ENCODE assay signal across 8 cellular contexts in genomic region chr7:5634107-5634950, GRCh38. TPM values are rescaled to one million over a fixed set of nuclear protein-coding genes. Genes with fewer than 3 reads are reported as not detected.
DNase-seq lines count a peak whose midpoint lies in the region; ATAC-seq lines count a peak whose summit lies in the region.

No MANE protein-coding gene starts in this region.

- H3K27me3 ChIP-seq in duodenal mucosa (ENCODE audit: control insufficient read depth in 1 of 2, insufficient read depth in 2 of 2, low read length in 2 of 2), result no peaks in the 10 kb centered on the region
- H3K27me3 ChIP-seq in aorta (ENCODE audit: control insufficient read depth in 1 of 2, insufficient read depth in 2 of 2, low read length in 1 of 2), result no peaks in the 10 kb centered on the region

- no peak for DNase-seq in stimulated activated naive CD8-positive, alpha-beta T cell treated with anti-CD3 and anti-CD28 coated beads, Interleukin-15, amount 100 ng/mL, for 72 hours
- no peak for DNase-seq in stimulated activated naive CD8-positive, alpha-beta T cell treated with anti-CD3 and anti-CD28 coated beads, Interleukin-15, Interleukin-2, amounts not matched to agents 100 U/mL and 50 U/mL, for 24 hours
- peak; percentile 16 for DNase-seq in middle frontal gyrus (ENCODE audit: extremely low spot score, low spot score)
- DNase-seq in aorta, result peak; percentile 82 to 87
- DNase-seq in cerebellar nuclear complex (lab: John Stamatoyannopoulos, UW), result no peak
- no peak for DNase-seq in activated gamma-delta T cell treated with Interleukin-2 at 50 U/mL for 16 hours

- H3K27me3 Mint-ChIP-seq in stimulated activated naive CD8-positive, alpha-beta T cell treated with anti-CD3 and anti-CD28 coated beads, Interleukin-15, amount 100 ng/mL, for 72 hours, result no peaks in the 10 kb centered on the region

- H3K27ac ChIP-seq in duodenal mucosa (ENCODE audit: low read depth, low read length) (peak overlapping the region; percentile 39), aorta (ENCODE audit: low read depth in 1 of 2, low read length in 2 of 2) (peak overlapping the region in 1 of 2 donors; percentile 55)

- H3K4me3 ChIP-seq in duodenal mucosa (ENCODE audit: low read depth in 1 of 2, low read length in 2 of 2) (no peak overlapping the region), aorta (ENCODE audit: low read length in 2 of 2) (no peak overlapping the region)

- intact Hi-C loops in aorta (cut with DNase I), result loop anchor here in 1 of 2 donors (5.0 kb wide), 1 partner anchor 37 kb away; no protein-coding TSS in a partner anchor

- peaks cover 77% of the 10 kb centered on the region for H3K4me1 Mint-ChIP-seq in stimulated activated naive CD8-positive, alpha-beta T cell treated with anti-CD3 and anti-CD28 coated beads, Interleukin-15, amount 100 ng/mL, for 72 hours

- peak overlapping the region in 1 of 2 donors; percentile 8 for H3K9ac ChIP-seq in duodenal mucosa (ENCODE audit: low read depth in 1 of 2, low read length in 2 of 2)

- H3K9me3 ChIP-seq in duodenal mucosa (ENCODE audit: control insufficient read depth in 1 of 2, low read length in 2 of 2) (no peaks in the 10 kb centered on the region), aorta (ENCODE audit: control insufficient read depth, low read length) (no peaks in the 10 kb centered on the region)

- peak overlapping the region; percentile 13 to 50 for H3K27ac Mint-ChIP-seq in stimulated activated naive CD8-positive, alpha-beta T cell treated with anti-CD3 and anti-CD28 coated beads, Interleukin-15, amount 100 ng/mL, for 72 hours

- peaks cover 16 to 18% of the 10 kb centered on the region in 2 donors for H3K4me1 ChIP-seq in duodenal mucosa (ENCODE audit: control insufficient read depth in 1 of 2, insufficient read depth in 2 of 2, low read length in 2 of 2)
- H3K4me1 ChIP-seq in aorta (ENCODE audit: control insufficient read depth in 1 of 2, insufficient read depth in 2 of 2, low read length in 2 of 2), result no peaks in the 10 kb centered on the region

- 15 to 17% methylated on average over 12 of the region's 12 CpGs for WGBS in aorta, 2 donors

- no peaks in the 10 kb centered on the region for H3K9me3 Mint-ChIP-seq in stimulated activated naive CD8-positive, alpha-beta T cell treated with anti-CD3 and anti-CD28 coated beads, Interleukin-15, amount 100 ng/mL, for 72 hours

- peaks cover 10 to 29% of the 10 kb centered on the region in 2 donors for H3K36me3 ChIP-seq in duodenal mucosa (ENCODE audit: control insufficient read depth in 1 of 2, insufficient read depth in 2 of 2, low read length in 2 of 2)
- H3K36me3 ChIP-seq in aorta (ENCODE audit: control insufficient read depth in 1 of 2, insufficient read depth in 2 of 2, low read length in 1 of 2), result no peaks in the 10 kb centered on the region

- ATAC-seq in stimulated activated naive CD8-positive, alpha-beta T cell treated with anti-CD3 and anti-CD28 coated beads, Interleukin-15, amount 100 ng/mL, for 72 hours, result no peak
- no peak for ATAC-seq in stimulated activated naive CD8-positive, alpha-beta T cell treated with anti-CD3 and anti-CD28 coated beads, Interleukin-15, Interleukin-2, amounts not matched to agents 100 U/mL and 50 U/mL, for 24 hours
- ATAC-seq in aorta (ENCODE audit: low FRiP score), result peak; percentile 82
- ATAC-seq in GM21360 (IDR thresholded peaks at IDR 0.05; ENCODE audit: unreplicated experiment), result no peak

- no peak overlapping the region for H3K4me3 Mint-ChIP-seq in stimulated activated naive CD8-positive, alpha-beta T cell treated with anti-CD3 and anti-CD28 coated beads, Interleukin-15, amount 100 ng/mL, for 72 hours

RNA-seq across cellular contexts. Expression of gene FSCN1, which starts 41.7 kb away (rescaled TPM):
- 10 to 100 TPM; 35.1 to 59.4 TPM for total RNA-seq in aorta
- 10 to 100 TPM in 1 of 2 donors, 1 to 10 TPM in 1; 9.0 to 16.7 TPM for polyA plus RNA-seq in aorta

Comparison
In these comparisons a context has a peak if more than half of its experiments do, and no peak if none do; other contexts are left out.
1. DNase-seq: peak in middle frontal gyrus (single experiment) and aorta (2 of 2); none in stimulated activated naive CD8-positive, alpha-beta T cell treated with anti-CD3 and anti-CD28 coated beads, Interleukin-15, amount 100 ng/mL, for 72 hours (0 of 2), stimulated activated naive CD8-positive, alpha-beta T cell treated with anti-CD3 and anti-CD28 coated beads, Interleukin-15, Interleukin-2, amounts not matched to agents 100 U/mL and 50 U/mL, for 24 hours (single experiment), cerebellar nuclear complex (0 of 2) and activated gamma-delta T cell treated with Interleukin-2 at 50 U/mL for 16 hours (single experiment).